ENCODE assay signal across 29 cellular contexts in the genomic region with DNA sequence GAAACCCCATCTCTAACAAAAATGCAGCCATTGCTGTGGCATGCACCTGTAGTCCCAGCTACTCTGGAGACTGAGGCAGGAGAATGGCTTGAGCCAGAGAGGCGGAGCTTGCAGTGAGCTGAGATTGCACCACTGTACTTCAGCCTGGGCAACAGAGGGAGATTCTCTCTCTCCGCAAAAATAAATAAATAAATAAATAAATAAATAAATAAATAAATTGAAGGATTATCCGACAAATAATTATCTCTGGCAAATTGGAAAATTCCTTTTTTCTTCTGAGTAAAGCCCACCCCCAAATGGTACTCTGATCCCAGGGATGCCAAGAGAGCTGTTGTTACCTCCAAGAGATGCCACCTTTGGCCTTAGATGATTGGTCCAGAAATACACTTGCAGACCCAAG.
DNase-seq lines count a peak whose midpoint lies in the region; ATAC-seq, FAIRE-seq and TF ChIP-seq lines count a peak whose summit lies in the region.
"Had no signal": no experiment of that assay in that cellular context is flagged by ENCODE, and none has a peak within 500 bp of the region (broad histone marks: within the 10 kb centered on the region; RNA-seq: fewer than 3 reads in every experiment).

No MANE protein-coding gene starts in this region.

- WGBS in A549 (ENCODE audit: missing lambda C conversion rate), result 44% methylated on average over 3 of the region's 3 CpGs

- H3K4me1 ChIP-seq in A549, result no peaks in the 10 kb centered on the region
- no peaks in the 10 kb centered on the region for H3K4me1 ChIP-seq in HEK293 (ENCODE audit: control insufficient read depth, insufficient read depth, low read length)
- H3K4me1 ChIP-seq: BE2C, Caco-2 had no signal

- no peaks in the 10 kb centered on the region for H3K36me3 ChIP-seq in HEK293 (ENCODE audit: control insufficient read depth in 2 of 2, insufficient read depth in 1 of 2, low read length in 2 of 2)
- H3K36me3 ChIP-seq: BE2C; BLaER1; BLaER1 treated with 17β-estradiol and CSF1 and Interleukin-3, amounts not matched to agents 10 nM and 100 nM had no signal

- no peak for TF ChIP-seq RAD21 in A549 (conservative IDR thresholded peaks at IDR 0.05 in 1 of 2, IDR thresholded peaks at IDR 0.05 in 1 of 2)

- no peak for TF ChIP-seq POLR2A in A549 (IDR thresholded peaks at IDR 0.05; ENCODE audit: low read length)

- POLR2A ChIA-PET in A549 (lab: Yijun Ruan, JAX), result no interaction called here
- POLR2A ChIA-PET in HEK293 (lab: Yijun Ruan, JAX), result no interaction called here

- ATAC-seq in A549 (no peak), HG03354 (IDR thresholded peaks at IDR 0.05; ENCODE audit: poor library complexity, severe bottlenecking, unreplicated experiment) (no peak)
- ATAC-seq: CD8-positive, alpha-beta T cell had no signal

- FAIRE-seq in A549 (lab: Jason Lieb, UNC), result no peak
- FAIRE-seq: A204.1, D721Med had no signal

- DNase-seq in A549 (ENCODE audit: low read depth in 1 of 2, low spot score in 1 of 2) (no peak), NCI-H2029 (lab: John Stamatoyannopoulos, UW) (no peak)
- DNase-seq: 8988T; ACHN; AML-193; BE2C; C1 segment of cervical spinal cord; Caco-2; Calu3; CD4-positive, alpha-beta memory T cell; CD4-positive, alpha-beta T cell; CD4-positive, CD25-positive, alpha-beta regulatory T cell; CD8-positive, alpha-beta memory T cell; CD8-positive, alpha-beta T cell; COR-L47; DMS 273 treated with DMSO at 0.1 percent for 48 hours; DMS153; DMS53; DMS79; DMS79 treated with DMSO at 0.1 percent for 48 hours; DND-41 had no signal

- H3K4me2 ChIP-seq in A549, result no peak overlapping the region
- H3K4me2 ChIP-seq: BLaER1; BLaER1 treated with 17β-estradiol and CSF1 and Interleukin-3, amounts not matched to agents 10 nM and 100 nM had no signal

- no peaks in the 10 kb centered on the region for H3K9me3 ChIP-seq in A549
- no peaks in the 10 kb centered on the region for H3K9me3 ChIP-seq in HEK293 (ENCODE audit: control insufficient read depth, insufficient read depth, low read depth, low read length)
- H3K9me3 ChIP-seq: BE2C, Caco-2 had no signal

- TF ChIP-seq CTCF in A549 (IDR thresholded peaks at IDR 0.05), result no peak
- TF ChIP-seq CTCF in HEK293 (tag by site-specific recombination; IDR thresholded peaks at IDR 0.05), result no peak

- H3K4me3 ChIP-seq in A549, result no peak overlapping the region
- no peak overlapping the region for H3K4me3 ChIP-seq in HEK293 (ENCODE audit: low read depth, low read length)
- H3K4me3 ChIP-seq: BLaER1; BLaER1 treated with 17β-estradiol and CSF1 and Interleukin-3, amounts not matched to agents 10 nM and 100 nM had no signal

- TF ChIP-seq EP300 in A549 (IDR thresholded peaks at IDR 0.05), result no peak

- no peak overlapping the region for H3K27ac ChIP-seq in A549
- no peak overlapping the region for H3K27ac ChIP-seq in HEK293 (ENCODE audit: extremely low read depth, low read depth, low read length)
- H3K27ac ChIP-seq: 22Rv1; BLaER1; BLaER1 treated with 17β-estradiol and CSF1 and Interleukin-3, amounts not matched to agents 10 nM and 100 nM; C4-2B had no signal

- CTCF ChIA-PET in A549 (lab: Yijun Ruan, JAX) (no interaction called here), HEK293 (lab: Yijun Ruan, JAX) (no interaction called here)

TF ChIP-seq in A549, 52 proteins besides CTCF, POLR2A, EP300 and RAD21:
- peak; percentile 84 for TF ChIP-seq ZC3H11A (IDR thresholded peaks at IDR 0.05)
- no peak for TF ChIP-seq REST (IDR thresholded peaks at IDR 0.05)

TF ChIP-seq in HEK293, 187 proteins besides CTCF, POLR2A, EP300 and RAD21 (continues in another document):
- TF ChIP-seq SP7 (tag by site-specific recombination; IDR thresholded peaks at IDR 0.05), result no peak
- TF ChIP-seq ZNF324 (tag by site-specific recombination; IDR thresholded peaks at IDR 0.05), result no peak
- no peak for TF ChIP-seq ZNF202 (tag by site-specific recombination; IDR thresholded peaks at IDR 0.05; ENCODE audit: borderline replicate concordance)
- no peak for TF ChIP-seq SP3 (tag by site-specific recombination; IDR thresholded peaks at IDR 0.05)
- no peak for TF ChIP-seq ZBTB48 (tag by site-specific recombination; IDR thresholded peaks at IDR 0.05)
- TF ChIP-seq ZNF580 (tag by site-specific recombination; IDR thresholded peaks at IDR 0.05), result no peak
- TF ChIP-seq ZNF350 (tag by site-specific recombination; IDR thresholded peaks at IDR 0.05), result no peak
- TF ChIP-seq, protein P1, sequence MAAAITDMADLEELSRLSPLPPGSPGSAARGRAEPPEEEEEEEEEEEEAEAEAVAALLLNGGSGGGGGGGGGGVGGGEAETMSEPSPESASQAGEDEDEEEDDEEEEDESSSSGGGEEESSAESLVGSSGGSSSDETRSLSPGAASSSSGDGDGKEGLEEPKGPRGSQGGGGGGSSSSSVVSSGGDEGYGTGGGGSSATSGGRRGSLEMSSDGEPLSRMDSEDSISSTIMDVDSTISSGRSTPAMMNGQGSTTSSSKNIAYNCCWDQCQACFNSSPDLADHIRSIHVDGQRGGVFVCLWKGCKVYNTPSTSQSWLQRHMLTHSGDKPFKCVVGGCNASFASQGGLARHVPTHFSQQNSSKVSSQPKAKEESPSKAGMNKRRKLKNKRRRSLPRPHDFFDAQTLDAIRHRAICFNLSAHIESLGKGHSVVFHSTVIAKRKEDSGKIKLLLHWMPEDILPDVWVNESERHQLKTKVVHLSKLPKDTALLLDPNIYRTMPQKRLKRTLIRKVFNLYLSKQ (tag by site-specific recombination; IDR thresholded peaks at IDR 0.05; ENCODE audit: borderline replicate concordance), result no peak
- TF ChIP-seq ZXDB (tag by site-specific recombination; IDR thresholded peaks at IDR 0.05), result 0 out of 2 replicates have a peak, but pooled peaks have one; percentile 26
- TF ChIP-seq ZNF791 (tag by site-specific recombination; IDR thresholded peaks at IDR 0.05), result no peak
- no peak for TF ChIP-seq ZNF423 (tag by site-specific recombination; IDR thresholded peaks at IDR 0.05)
- TF ChIP-seq ZNF623 (tag by site-specific recombination; IDR thresholded peaks at IDR 0.05), result peak; percentile 40; the same call in 1 of the 2 replicates
- no peak for TF ChIP-seq ZNF600 (tag by site-specific recombination; IDR thresholded peaks at IDR 0.05)
- TF ChIP-seq ZNF544 (tag by site-specific recombination; IDR thresholded peaks at IDR 0.05), result no peak
- TF ChIP-seq REPIN1 (tag by site-specific recombination; IDR thresholded peaks at IDR 0.05; ENCODE audit: low read depth), result no peak
- TF ChIP-seq, protein P2, sequence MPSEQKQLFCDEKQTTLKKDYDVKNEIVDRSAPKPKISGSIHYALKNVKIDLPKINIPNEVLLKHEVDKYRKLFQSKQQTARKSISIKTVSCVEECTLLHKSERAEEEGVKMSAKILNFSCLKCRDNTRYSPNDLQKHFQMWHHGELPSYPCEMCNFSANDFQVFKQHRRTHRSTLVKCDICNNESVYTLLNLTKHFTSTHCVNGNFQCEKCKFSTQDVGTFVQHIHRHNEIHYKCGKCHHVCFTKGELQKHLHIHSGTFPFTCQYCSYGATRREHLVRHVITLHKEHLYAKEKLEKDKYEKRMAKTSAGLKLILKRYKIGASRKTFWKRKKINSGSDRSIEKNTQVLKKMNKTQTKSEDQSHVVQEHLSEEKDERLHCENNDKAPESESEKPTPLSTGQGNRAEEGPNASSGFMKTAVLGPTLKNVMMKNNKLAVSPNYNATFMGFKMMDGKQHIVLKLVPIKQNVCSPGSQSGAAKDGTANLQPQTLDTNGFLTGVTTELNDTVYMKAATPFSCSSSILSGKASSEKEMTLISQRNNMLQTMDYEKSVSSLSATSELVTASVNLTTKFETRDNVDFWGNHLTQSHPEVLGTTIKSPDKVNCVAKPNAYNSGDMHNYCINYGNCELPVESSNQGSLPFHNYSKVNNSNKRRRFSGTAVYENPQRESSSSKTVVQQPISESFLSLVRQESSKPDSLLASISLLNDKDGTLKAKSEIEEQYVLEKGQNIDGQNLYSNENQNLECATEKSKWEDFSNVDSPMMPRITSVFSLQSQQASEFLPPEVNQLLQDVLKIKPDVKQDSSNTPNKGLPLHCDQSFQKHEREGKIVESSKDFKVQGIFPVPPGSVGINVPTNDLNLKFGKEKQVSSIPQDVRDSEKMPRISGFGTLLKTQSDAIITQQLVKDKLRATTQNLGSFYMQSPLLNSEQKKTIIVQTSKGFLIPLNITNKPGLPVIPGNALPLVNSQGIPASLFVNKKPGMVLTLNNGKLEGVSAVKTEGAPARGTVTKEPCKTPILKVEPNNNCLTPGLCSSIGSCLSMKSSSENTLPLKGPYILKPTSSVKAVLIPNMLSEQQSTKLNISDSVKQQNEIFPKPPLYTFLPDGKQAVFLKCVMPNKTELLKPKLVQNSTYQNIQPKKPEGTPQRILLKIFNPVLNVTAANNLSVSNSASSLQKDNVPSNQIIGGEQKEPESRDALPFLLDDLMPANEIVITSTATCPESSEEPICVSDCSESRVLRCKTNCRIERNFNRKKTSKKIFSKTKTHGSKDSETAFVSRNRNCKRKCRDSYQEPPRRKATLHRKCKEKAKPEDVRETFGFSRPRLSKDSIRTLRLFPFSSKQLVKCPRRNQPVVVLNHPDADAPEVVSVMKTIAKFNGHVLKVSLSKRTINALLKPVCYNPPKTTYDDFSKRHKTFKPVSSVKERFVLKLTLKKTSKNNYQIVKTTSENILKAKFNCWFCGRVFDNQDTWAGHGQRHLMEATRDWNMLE (tag by site-specific recombination; conservative IDR thresholded peaks at IDR 0.05; ENCODE audit: low read depth), result peak; percentile 67
- no peak for TF ChIP-seq KLF7 (tag by site-specific recombination; IDR thresholded peaks at IDR 0.05; ENCODE audit: borderline replicate concordance)
- no peak for TF ChIP-seq GLIS2 (tag by site-specific recombination; IDR thresholded peaks at IDR 0.05)
- TF ChIP-seq ZNF560 (tag by site-specific recombination; IDR thresholded peaks at IDR 0.05; ENCODE audit: borderline replicate concordance), result 0 out of 2 replicates have a peak, but pooled peaks have one; percentile 25
- TF ChIP-seq ZNF266 (tag by site-specific recombination; IDR thresholded peaks at IDR 0.05; ENCODE audit: low read depth), result peak; percentile 54; the same call in 1 of the 2 replicates
